8 cellular contexts compared by ENCODE assay signal in genomic region chr1:150149490-150150453, GRCh38. TPM values are rescaled to one million over a fixed set of nuclear protein-coding genes. Genes with fewer than 3 reads are reported as not detected.
DNase-seq lines count a peak whose midpoint lies in the region; ATAC-seq, FAIRE-seq and TF ChIP-seq lines count a peak whose summit lies in the region.

A gene with protein sequence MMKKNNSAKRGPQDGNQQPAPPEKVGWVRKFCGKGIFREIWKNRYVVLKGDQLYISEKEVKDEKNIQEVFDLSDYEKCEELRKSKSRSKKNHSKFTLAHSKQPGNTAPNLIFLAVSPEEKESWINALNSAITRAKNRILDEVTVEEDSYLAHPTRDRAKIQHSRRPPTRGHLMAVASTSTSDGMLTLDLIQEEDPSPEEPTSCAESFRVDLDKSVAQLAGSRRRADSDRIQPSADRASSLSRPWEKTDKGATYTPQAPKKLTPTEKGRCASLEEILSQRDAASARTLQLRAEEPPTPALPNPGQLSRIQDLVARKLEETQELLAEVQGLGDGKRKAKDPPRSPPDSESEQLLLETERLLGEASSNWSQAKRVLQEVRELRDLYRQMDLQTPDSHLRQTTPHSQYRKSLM (plus strand): TSS chr1:150149916. CDS start chr1:150150258, 342 bp downstream.

- peak; percentile 70 for FAIRE-seq in endothelial cell of umbilical vein (lab: Jason Lieb, UNC)

- no peaks in the 10 kb centered on the region for H3K27me3 ChIP-seq in endothelial cell of umbilical vein (ENCODE audit: control insufficient read depth in 2 of 2, insufficient read depth in 2 of 2, low read length in 2 of 2)

- POLR2A ChIA-PET in endothelial cell of umbilical vein (lab: Charles Lee), result interaction anchor here (1.3 kb wide), 2 partner anchors 9 to 13 kb away, joined by 7 to 11 read pairs; no protein-coding TSS in a partner anchor

- H3K4me3 ChIP-seq in endothelial cell of umbilical vein (replicated peaks in 1 of 3; ENCODE audit: insufficient read depth in 1 of 3, low read depth in 1 of 3, low read length in 3 of 3) (peak within 1 kb of the TSS; percentile 89 to 96 (median 95)), mucosa of descending colon (peak within 1 kb of the TSS; percentile 40)

- DNase-seq in GM13977 (ENCODE audit: low spot score), result peak; percentile 90
- DNase-seq in NCI-H774 (lab: John Stamatoyannopoulos, UW), result peak; percentile 68
- DNase-seq in activated T-cell treated with anti-CD3 and anti-CD28 coated beads for 1 hour (ENCODE audit: low read depth), result peak; percentile 80
- DNase-seq in endothelial cell of umbilical vein (ENCODE audit: low read depth, low spot score), result peak; percentile 88
- peak; percentile 78 to 91 (median 85) for DNase-seq in mucosa of descending colon
- DNase-seq in stimulated activated CD8-positive, alpha-beta memory T cell treated with anti-CD3 and anti-CD28 coated beads, Interleukin-4, amount 100 ng/mL, for 24 hours (ENCODE audit: low read depth), result peak; percentile 76

- H3K79me2 ChIP-seq in endothelial cell of umbilical vein (ENCODE audit: control insufficient read depth, insufficient read depth, low read length), result peaks cover 22% of the 10 kb centered on the region

- no TSS peak for BruUV-seq in endothelial cell of umbilical vein (replicated peaks; lab: Mats Ljungman, UMichigan)

- peaks cover 7 to 8% of the 10 kb centered on the region in 2 experiments for H3K36me3 ChIP-seq in endothelial cell of umbilical vein (ENCODE audit: control insufficient read depth in 2 of 2, extremely low read depth in 1 of 2, insufficient read depth in 2 of 2, low read length in 2 of 2)
- H3K36me3 ChIP-seq in mucosa of descending colon (ENCODE audit: low read depth), result no peaks in the 10 kb centered on the region

- H3K4me2 ChIP-seq in endothelial cell of umbilical vein (ENCODE audit: insufficient read depth, low read length), result peak within 1 kb of the TSS; percentile 95

- H3K4me1 ChIP-seq in endothelial cell of umbilical vein (ENCODE audit: control insufficient read depth, extremely low read depth, insufficient read depth, low read length) (peaks cover 40% of the 10 kb centered on the region), mucosa of descending colon (ENCODE audit: low read depth) (peaks cover 15% of the 10 kb centered on the region)

- no peak for TF ChIP-seq POLR2A in endothelial cell of umbilical vein (IDR thresholded peaks at IDR 0.05; ENCODE audit: low read depth, low read length)

- CTCF ChIA-PET in endothelial cell of umbilical vein (lab: Charles Lee), result interaction anchor here (0.7 to 5.5 kb wide), 9 partner anchors 8 to 77 kb away, joined by 3 to 34 read pairs (median 7); no protein-coding TSS in a partner anchor

- in situ Hi-C loops in GM13977 (cut with MboI; ENCODE audit: low pct_unique_long_range_greater_than_20kb, low sequenced_read_pairs, unreplicated experiment), result loop anchor here (10.0 kb wide), 1 partner anchor 65 kb away; no protein-coding TSS in a partner anchor

- TF ChIP-seq CTCF in GM13977 (IDR thresholded peaks at IDR 0.05; ENCODE audit: extremely low read depth, insufficient read depth, missing control alignments), result no peak
- TF ChIP-seq CTCF in endothelial cell of umbilical vein (IDR thresholded peaks at IDR 0.05; ENCODE audit: extremely low read depth in 1 of 2, insufficient read depth in 1 of 2, low read depth in 1 of 2, low read length in 2 of 2), result no peak
- no peak for TF ChIP-seq CTCF in mucosa of descending colon (IDR thresholded peaks at IDR 0.05)

- H2AFZ ChIP-seq in endothelial cell of umbilical vein (ENCODE audit: low read depth, low read length), result peak within 1 kb of the TSS; percentile 79

- intact Hi-C loops in endothelial cell of umbilical vein (cut with micrococcal nuclease) (loop anchor here (5.0 kb wide), 1 partner anchor 37 kb away; no protein-coding TSS in a partner anchor), mucosa of descending colon (cut with DNase I, micrococcal nuclease) (no loop called here)

- H3K9ac ChIP-seq in endothelial cell of umbilical vein (replicated peaks; ENCODE audit: extremely low read depth, insufficient read depth, low read length), result peak within 1 kb of the TSS; percentile 92

- no peaks in the 10 kb centered on the region for H3K9me3 ChIP-seq in endothelial cell of umbilical vein (replicated peaks; ENCODE audit: control insufficient read depth, insufficient read depth, low read length)
- no peaks in the 10 kb centered on the region for H3K9me3 ChIP-seq in mucosa of descending colon

- no peaks in the 10 kb centered on the region for H3K9me1 ChIP-seq in endothelial cell of umbilical vein (replicated peaks; ENCODE audit: control insufficient read depth, extremely low read depth, insufficient read depth, low read length)

- no peaks in the 10 kb centered on the region for H4K20me1 ChIP-seq in endothelial cell of umbilical vein (replicated peaks; ENCODE audit: control insufficient read depth, extremely low read depth, insufficient read depth, low read length)

- ATAC-seq in HG02973 (IDR thresholded peaks at IDR 0.05; ENCODE audit: unreplicated experiment) (peak; percentile 42), mucosa of descending colon (peak; percentile 80), HG03159 (IDR thresholded peaks at IDR 0.05; ENCODE audit: unreplicated experiment) (no peak)

- dilution Hi-C loops in endothelial cell of umbilical vein (cut with MboI; ENCODE audit: extremely low pct_ligation_motif_present, low sequenced_read_pairs), result no loop called here

- peak within 1 kb of the TSS; percentile 87 for H3K27ac ChIP-seq in endothelial cell of umbilical vein (ENCODE audit: insufficient read depth, low read depth, low read length)

TF ChIP-seq in endothelial cell of umbilical vein, 7 proteins besides CTCF, POLR2A, EP300 and RAD21:
- no peak for TF ChIP-seq JUN (IDR thresholded peaks at IDR 0.05; ENCODE audit: borderline replicate concordance, insufficient read depth, insufficient read length, low read depth)
- TF ChIP-seq FOS (IDR thresholded peaks at IDR 0.05; ENCODE audit: borderline replicate concordance, insufficient read depth, low read length), result peak; percentile 72

RNA-seq across cellular contexts. Expression of the gene that starts here (rescaled TPM):
- total RNA-seq in endothelial cell of umbilical vein (101 and 121 TPM in 2 replicates), mucosa of descending colon (100 to 1,000 TPM in 1 of 3 donors, 10 to 100 TPM in 2; 10.0 to 228 (median 21.9) TPM)
- 59.8 and 71.9 TPM in 2 replicates for polyA plus RNA-seq in endothelial cell of umbilical vein
- polyA plus RNA-seq in endothelial cell of umbilical vein (2011; cell fraction: cytosol; rRNA removed), result 48.6 and 60.4 TPM in 2 replicates
- 77.9 and 115 TPM in 2 replicates for polyA plus RNA-seq in endothelial cell of umbilical vein (2011; cell fraction: nucleus; rRNA removed)
- 31.8 and 49.5 TPM in 2 replicates for polyA plus RNA-seq in endothelial cell of umbilical vein (2012)
- 38.4 and 42.1 TPM in 2 replicates for polyA minus RNA-seq in endothelial cell of umbilical vein
- polyA minus RNA-seq in endothelial cell of umbilical vein (2011; cell fraction: cytosol; rRNA and poly(A)+ RNA removed), result not detected
- polyA minus RNA-seq in endothelial cell of umbilical vein (2011; cell fraction: nucleus; rRNA and poly(A)+ RNA removed), result 24.2 and 30.3 TPM in 2 replicates
